In the genomic region with DNA sequence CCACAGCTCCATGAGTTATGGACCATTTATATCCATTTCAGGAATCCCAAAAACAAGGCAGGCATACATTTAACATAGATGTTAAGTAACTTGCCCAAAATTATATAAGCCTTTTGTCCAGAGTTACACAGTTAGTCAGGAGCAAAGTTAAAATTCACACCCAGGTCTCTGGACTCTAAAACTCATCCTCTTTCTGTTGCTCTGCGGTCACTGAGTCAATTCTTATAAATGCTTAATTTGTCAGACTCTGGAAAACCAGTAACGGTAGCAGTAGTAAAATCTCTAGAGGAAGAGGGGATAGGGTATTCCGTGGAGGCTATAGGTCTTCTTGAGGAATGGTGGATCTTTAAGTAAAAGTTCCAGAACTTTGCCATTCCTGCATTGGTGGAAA, we compare ENCODE assay signal across 1 cellular context.
TF ChIP-seq lines count a peak whose summit lies in the region.

No MANE protein-coding gene starts in this region.

TF ChIP-seq in HEK293T, 16 proteins besides CTCF, POLR2A, EP300 and RAD21 (continued from another document):
- TF ChIP-seq FOXM1 (IDR thresholded peaks at IDR 0.05; ENCODE audit: borderline replicate concordance), result no peak
TF ChIP-seq in HEK293T: peak in this region for 0.
